In genomic region chr14:95442633-95443021, GRCh38 we compare ENCODE assay signal across 8 cellular contexts.
DNase-seq lines count a peak whose midpoint lies in the region; ATAC-seq, FAIRE-seq and TF ChIP-seq lines count a peak whose summit lies in the region.

No MANE protein-coding gene starts in this region.

- H3K4me2 ChIP-seq in DND-41 (ENCODE audit: insufficient read depth, low read length) (no peak overlapping the region), GM23338 (no peak overlapping the region), MM.1S (ENCODE audit: low read depth, low read length) (no peak overlapping the region), parathyroid adenoma (ENCODE audit: low read length) (no peak overlapping the region)

- H3K9ac ChIP-seq in DND-41 (ENCODE audit: low read depth, low read length) = no peak overlapping the region
- H3K9ac ChIP-seq in MM.1S (ENCODE audit: low read length) = no peak overlapping the region
- H3K9ac ChIP-seq in parathyroid adenoma = no peak overlapping the region

- peak; percentile 88 for TF ChIP-seq CTCF in DND-41 (IDR thresholded peaks at IDR 0.05; ENCODE audit: borderline replicate concordance, extremely low read depth, low read length, poor library complexity, severe bottlenecking)
- peak; percentile 77 to 95 for TF ChIP-seq CTCF in GM23338 (conservative IDR thresholded peaks at IDR 0.05; ENCODE audit: low read depth in 2 of 2)
- peak; percentile 57 for TF ChIP-seq CTCF in MM.1S (IDR thresholded peaks at IDR 0.05; ENCODE audit: low read length)
- peak; percentile 86 for TF ChIP-seq CTCF in parathyroid adenoma (IDR thresholded peaks at IDR 0.05)
- TF ChIP-seq CTCF in tibial nerve (IDR thresholded peaks at IDR 0.05) = peak; percentile 80 to 91 (median 88)

- no peaks in the 10 kb centered on the region; the same call in 2 of the 3 replicates for H3K4me1 Mint-ChIP-seq in GM23338

- TF ChIP-seq POLR2A in tibial nerve (IDR thresholded peaks at IDR 0.05) = no peak

- H3K36me3 ChIP-seq in DND-41 (ENCODE audit: insufficient read depth, low read length) (no peaks in the 10 kb centered on the region), GM23338 (ENCODE audit: insufficient read depth) (no peaks in the 10 kb centered on the region), MM.1S (replicated peaks; ENCODE audit: insufficient read depth, low read length) (no peaks in the 10 kb centered on the region), parathyroid adenoma (ENCODE audit: control insufficient read depth, insufficient read depth, low read length) (no peaks in the 10 kb centered on the region), tibial nerve (peaks cover 0 to 92% (median 4%) of the 10 kb centered on the region in 3 donors)

- H3K27me3 ChIP-seq in DND-41 (ENCODE audit: insufficient read depth, low read length, poor library complexity) = no peaks in the 10 kb centered on the region
- H3K27me3 ChIP-seq in GM23338 (ENCODE audit: insufficient read depth) = no peaks in the 10 kb centered on the region
- no peaks in the 10 kb centered on the region for H3K27me3 ChIP-seq in MM.1S (replicated peaks; ENCODE audit: insufficient read depth, low read length)
- no peaks in the 10 kb centered on the region for H3K27me3 ChIP-seq in parathyroid adenoma (ENCODE audit: control insufficient read depth, insufficient read depth, low read length)
- no peaks in the 10 kb centered on the region for H3K27me3 ChIP-seq in tibial nerve

- ATAC-seq in DND-41 (ENCODE audit: insufficient read depth, low read depth) (peak; percentile 99), GM23338 (peak; percentile 97)

- H3K9me2 ChIP-seq in GM23338 (ENCODE audit: insufficient read depth) = no peaks in the 10 kb centered on the region
- H3K9me2 ChIP-seq in MM.1S (replicated peaks; ENCODE audit: insufficient read depth, low read length) = no peaks in the 10 kb centered on the region

- H4K20me1 ChIP-seq in DND-41 (ENCODE audit: insufficient read depth, low read length) = no peaks in the 10 kb centered on the region; the same call in 1 of the 2 replicates
- no peaks in the 10 kb centered on the region for H4K20me1 ChIP-seq in GM23338 (replicated peaks; ENCODE audit: insufficient read depth)
- H4K20me1 ChIP-seq in MM.1S (ENCODE audit: insufficient read depth, low read length) = no peaks in the 10 kb centered on the region

- H2AFZ ChIP-seq in DND-41 (ENCODE audit: low read depth, low read length) (no peak overlapping the region), GM23338 (0 out of 2 replicates have a peak overlapping the region, but pooled peaks have one; percentile 38), MM.1S (ENCODE audit: low read length) (no peak overlapping the region), parathyroid adenoma (peak overlapping the region; percentile 8)

- no peak overlapping the region for H3K27ac Mint-ChIP-seq in GM23338

- H3K9me3 Mint-ChIP-seq in GM23338 = no peaks in the 10 kb centered on the region; the same call in 2 of the 3 replicates

- peak in 1 of 2 donors; percentile 68 for TF ChIP-seq EP300 in tibial nerve (IDR thresholded peaks at IDR 0.05)

- no peaks in the 10 kb centered on the region for H3K36me3 Mint-ChIP-seq in GM23338 (ENCODE audit: low read depth)

- H3K27ac ChIP-seq in DND-41 (ENCODE audit: low read length) (no peak overlapping the region), GM23338 (ENCODE audit: low read depth) (no peak overlapping the region), MM.1S (ENCODE audit: low read length) (no peak overlapping the region), parathyroid adenoma (no peak overlapping the region), tibial nerve (peak overlapping the region in 3 of 4 donors; percentile 29 to 49 (median 48))

- no peaks in the 10 kb centered on the region for H3K9me3 ChIP-seq in DND-41 (ENCODE audit: insufficient read depth, low read length, severe bottlenecking)
- H3K9me3 ChIP-seq in MM.1S (replicated peaks; ENCODE audit: insufficient read depth, low read length) = no peaks in the 10 kb centered on the region
- H3K9me3 ChIP-seq in parathyroid adenoma (ENCODE audit: control insufficient read depth, low read length) = no peaks in the 10 kb centered on the region
- H3K9me3 ChIP-seq in tibial nerve = no peaks in the 10 kb centered on the region

- no peak overlapping the region for H3K4me3 ChIP-seq in DND-41 (ENCODE audit: low read depth in 1 of 2, low read length in 2 of 2)
- no peak overlapping the region for H3K4me3 ChIP-seq in GM23338
- no peak overlapping the region for H3K4me3 ChIP-seq in MM.1S (ENCODE audit: low read length)
- no peak overlapping the region for H3K4me3 ChIP-seq in parathyroid adenoma (ENCODE audit: low read depth, low read length)
- no peak overlapping the region for H3K4me3 ChIP-seq in tibial nerve

- DNase-seq in DND-41 (peak; percentile 74), GM23338 (ENCODE audit: low spot score) (peak; percentile 85), MM.1S (peak; percentile 48), SHP77 treated with DMSO at 0.1 percent for 48 hours (lab: John Stamatoyannopoulos, UW) (peak; percentile 41), frontal cortex (ENCODE audit: low spot score in 2 of 2) (peak; percentile 80 to 91), tibial nerve (ENCODE audit: low spot score in 2 of 2) (peak; percentile 78 to 85)
- DNase-seq in activated effector memory CD4-positive, alpha-beta T cell treated with Interleukin-2 at 50 U/mL for 16 hours = peak; percentile 56

- no peak overlapping the region for H3K4me3 Mint-ChIP-seq in GM23338

- H3K79me2 ChIP-seq in DND-41 (ENCODE audit: insufficient read depth, low read length) (no peaks in the 10 kb centered on the region), GM23338 (replicated peaks; ENCODE audit: insufficient read depth) (no peaks in the 10 kb centered on the region), MM.1S (ENCODE audit: low read length) (0 out of 2 replicates have a peak, but pooled peaks cover 6% of the 10 kb centered on the region), parathyroid adenoma (no peaks in the 10 kb centered on the region)

- H3F3A ChIP-seq in GM23338 (replicated peaks; ENCODE audit: low read depth) (no peaks in the 10 kb centered on the region), MM.1S (ENCODE audit: insufficient read depth, low read length) (no peaks in the 10 kb centered on the region)

- peaks cover 4% of the 10 kb centered on the region for H3K27me3 Mint-ChIP-seq in GM23338 (ENCODE audit: insufficient read depth, low read depth, poor library complexity)

- no peak for FAIRE-seq in frontal cortex (lab: Jason Lieb, UNC)

- WGBS in tibial nerve, 2 donors = 20 to 21% methylated on average over 5 of the region's 5 CpGs

- no peaks in the 10 kb centered on the region for H3K4me1 ChIP-seq in DND-41 (ENCODE audit: insufficient read depth, low read length)
- H3K4me1 ChIP-seq in GM23338 (ENCODE audit: insufficient read depth) = no peaks in the 10 kb centered on the region
- peaks cover 17% of the 10 kb centered on the region for H3K4me1 ChIP-seq in MM.1S (ENCODE audit: low read length)
- H3K4me1 ChIP-seq in parathyroid adenoma = no peaks in the 10 kb centered on the region
- peaks cover 0 to 11% (median 4%) of the 10 kb centered on the region in 4 donors for H3K4me1 ChIP-seq in tibial nerve

TF ChIP-seq in GM23338, 12 proteins besides CTCF, POLR2A, EP300 and RAD21 (continues in another document):
- TF ChIP-seq NANOG (IDR thresholded peaks at IDR 0.05; ENCODE audit: borderline replicate concordance) (no peak), EZH2 (IDR thresholded peaks at IDR 0.05; ENCODE audit: low read depth, unreplicated experiment) (no peak), CREB1 (CRISPR knock-in tag; IDR thresholded peaks at IDR 0.05; ENCODE audit: low read depth) (no peak), ZNF114 (CRISPR knock-in tag; IDR thresholded peaks at IDR 0.05) (no peak), ZNF331 (CRISPR knock-in tag; IDR thresholded peaks at IDR 0.05; ENCODE audit: low read depth) (no peak), STAT1 (IDR thresholded peaks at IDR 0.05; ENCODE audit: unreplicated experiment) (no peak)

Comparison
In these comparisons a context has a peak if more than half of its experiments do, and no peak if none do; other contexts are left out.
1. H2AFZ ChIP-seq: peak in GM23338 (single experiment) and parathyroid adenoma (single experiment); none in DND-41 (single experiment) and MM.1S (single experiment).
2. H3K27ac ChIP-seq: peak in tibial nerve (3 of 4); none in DND-41 (single experiment), GM23338 (single experiment), MM.1S (single experiment) and parathyroid adenoma (single experiment).
3. Peak in every context shown above with its lines, with median percentiles within 50 percentile points of each other: DNase-seq and CTCF ChIP-seq.